ENCODE assay signal across 8 cellular contexts in genomic region chr6:30955367-30956042, GRCh38.
A peak's percentile ranks its signal among the peaks of the same experiment; 100 is the strongest.
DNase-seq lines count a peak whose midpoint lies in the region; ATAC-seq and TF ChIP-seq lines count a peak whose summit lies in the region.

No MANE protein-coding gene starts in this region.

- DNase-seq in T-helper 9 cell: peak; percentile 41
- no peak for DNase-seq in astrocyte of the cerebellum (ENCODE audit: low read depth)
- DNase-seq in iPS-NIHi11 (ENCODE audit: low spot score): peak; percentile 74
- peak; percentile 66 to 78 for DNase-seq in stimulated activated CD4-positive, alpha-beta T cell treated with anti-CD3 and anti-CD28 coated beads, Interleukin-12 subunit alpha, Interleukin-12 subunit beta, amount 100 ng/mL, for 24 hours (ENCODE audit: low read depth in 2 of 2)
- DNase-seq in SHP77 treated with DMSO at 0.1 percent for 48 hours (lab: John Stamatoyannopoulos, UW): no peak

- TF ChIP-seq CTCF in astrocyte of the cerebellum (IDR thresholded peaks at IDR 0.05; ENCODE audit: low read depth, low read length, missing control alignments): no peak

- in situ Hi-C loops in astrocyte of the cerebellum (cut with HindIII; ENCODE audit: low sequenced_read_pairs): loop anchor here (5.0 kb wide), 1 partner anchor 88 kb away; no protein-coding TSS in a partner anchor

- ATAC-seq in HG03469 (IDR thresholded peaks at IDR 0.05; ENCODE audit: unreplicated experiment) (peak; percentile 31), GM19351 (IDR thresholded peaks at IDR 0.05; ENCODE audit: unreplicated experiment) (no peak)

- peak; percentile 70 for TF ChIP-seq POLR2A in GM15510 (IDR thresholded peaks at IDR 0.05; ENCODE audit: borderline replicate concordance, extremely low read depth, insufficient read length)

- peak overlapping the region; percentile 31 for H3K4me3 ChIP-seq in astrocyte of the cerebellum (ENCODE audit: low read depth, low read length)

Comparison
In these comparisons a context has a peak if more than half of its experiments do, and no peak if none do; other contexts are left out.
1. DNase-seq: peak in T-helper 9 cell (single experiment), iPS-NIHi11 (single experiment) and stimulated activated CD4-positive, alpha-beta T cell treated with anti-CD3 and anti-CD28 coated beads, Interleukin-12 subunit alpha, Interleukin-12 subunit beta, amount 100 ng/mL, for 24 hours (2 of 2); none in astrocyte of the cerebellum (single experiment) and SHP77 treated with DMSO at 0.1 percent for 48 hours (single experiment).